ENCODE assay signal across 23 cellular contexts in the genomic region with DNA sequence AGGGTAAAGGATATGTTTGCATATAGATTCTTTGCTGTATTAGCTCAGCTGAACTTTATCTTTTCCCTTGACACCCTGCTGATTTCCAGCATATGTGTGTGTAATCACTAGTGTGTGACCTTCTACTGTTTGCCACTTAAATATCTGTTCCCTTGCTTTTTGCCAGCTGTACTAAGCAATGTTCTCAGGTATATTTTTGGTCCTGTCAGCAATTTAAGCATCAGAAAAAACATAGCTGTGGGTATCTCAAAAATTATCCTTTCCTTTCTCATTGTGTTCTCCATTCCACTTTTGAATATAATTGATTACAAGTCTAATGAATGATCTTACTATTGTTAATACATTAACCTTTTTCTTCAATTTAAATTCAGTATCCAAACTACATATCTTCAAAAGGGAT. TPM values are rescaled to one million over a fixed set of nuclear protein-coding genes. Genes with fewer than 3 reads are reported as not detected.
DNase-seq lines count a peak whose midpoint lies in the region; ATAC-seq, FAIRE-seq and TF ChIP-seq lines count a peak whose summit lies in the region.
"Had no signal": no experiment of that assay in that cellular context is flagged by ENCODE, and none has a peak within 500 bp of the region (broad histone marks: within the 10 kb centered on the region; RNA-seq: fewer than 3 reads in every experiment).

No MANE protein-coding gene starts in this region.

- no peak for TF ChIP-seq POLR2A in A549 (IDR thresholded peaks at IDR 0.05; ENCODE audit: low read length)
- no peak for TF ChIP-seq POLR2A in K562 (conservative IDR thresholded peaks at IDR 0.05)

- H2AFZ ChIP-seq in K562 (ENCODE audit: low read depth, low read length): no peak overlapping the region

- no peaks in the 10 kb centered on the region for H3K9me3 ChIP-seq in A549
- no peaks in the 10 kb centered on the region for H3K9me3 ChIP-seq in K562 (replicated peaks; ENCODE audit: control insufficient read depth, insufficient read depth, low read depth, low read length)

- no TSS peak for BruUV-seq in K562 (replicated peaks; lab: Mats Ljungman, UMichigan)

- no peak overlapping the region for H3K9ac ChIP-seq in K562 (ENCODE audit: insufficient read depth in 1 of 2, low read depth in 2 of 2, low read length in 2 of 2)

- TF ChIP-seq EP300 in A549 (IDR thresholded peaks at IDR 0.05) (no peak), K562 (IDR thresholded peaks at IDR 0.05; ENCODE audit: low read length) (no peak)

- no peak for FAIRE-seq in A549 (lab: Jason Lieb, UNC)
- no peak for FAIRE-seq in K562 (lab: Jason Lieb, UNC)
- FAIRE-seq: GM18507, RCC 7860 had no signal

- H3K27ac ChIP-seq in A549 (no peak overlapping the region), K562 (ENCODE audit: extremely low read depth, low read depth, low read length) (no peak overlapping the region)
- H3K27ac ChIP-seq: 22Rv1, SK-N-MC had no signal

- CTCF ChIA-PET in A549 (lab: Yijun Ruan, JAX) (no interaction called here), K562 (lab: Yijun Ruan, JAX; ENCODE audit: low intra/inter-chr PET ratio) (no interaction called here)

- no peak overlapping the region for H3K4me2 ChIP-seq in A549
- H3K4me2 ChIP-seq in K562 (ENCODE audit: insufficient read depth, low read length): no peak overlapping the region

- intact Hi-C loops in K562 (cut with micrococcal nuclease): no loop called here

- no peaks in the 10 kb centered on the region for H3K79me2 ChIP-seq in K562 (ENCODE audit: control insufficient read depth, insufficient read depth, low read length)

- no peaks in the 10 kb centered on the region for H3K27me3 ChIP-seq in K562 (ENCODE audit: control insufficient read depth in 2 of 2, insufficient read depth in 2 of 2, low read length in 2 of 2)

- TF ChIP-seq CTCF in A549 (IDR thresholded peaks at IDR 0.05) (no peak), K562 (IDR thresholded peaks at IDR 0.05 in 2 of 3, conservative IDR thresholded peaks at IDR 0.05 in 1 of 3; ENCODE audit: insufficient read depth in 2 of 3, low read depth in 1 of 3, low read length in 3 of 3) (no peak)

- H3K36me3 ChIP-seq in K562 (ENCODE audit: control insufficient read depth, insufficient read depth, low read length): no peaks in the 10 kb centered on the region

- no peaks in the 10 kb centered on the region for H3K9me1 ChIP-seq in K562 (ENCODE audit: control insufficient read depth, insufficient read depth, low read length)

- POLR2A ChIA-PET in A549 (lab: Yijun Ruan, JAX): no interaction called here
- POLR2A ChIA-PET in K562 (lab: Yijun Ruan, JAX): no interaction called here

- TF ChIP-seq RAD21 in A549 (conservative IDR thresholded peaks at IDR 0.05 in 1 of 2, IDR thresholded peaks at IDR 0.05 in 1 of 2) (no peak), K562 (CRISPR knock-in tag; conservative IDR thresholded peaks at IDR 0.05 in 1 of 2, IDR thresholded peaks at IDR 0.05 in 1 of 2) (no peak)

- DNase-seq in NCI-H1092 treated with DMSO at 0.1 percent for 48 hours (lab: John Stamatoyannopoulos, UW): peak; percentile 11
- no peak for DNase-seq in NCI-H1092 (lab: John Stamatoyannopoulos, UW)
- no peak for DNase-seq in A549 (ENCODE audit: low read depth in 1 of 2, low spot score in 1 of 2)
- peak; percentile 12 for DNase-seq in NCI-H1417 treated with DMSO at 0.1 percent for 48 hours (lab: John Stamatoyannopoulos, UW)
- no peak for DNase-seq in K562 (ENCODE audit: extremely low read depth in 1 of 4, low spot score in 3 of 4)
- no peak for DNase-seq in NCI-H446 treated with DMSO at 0.1 percent for 48 hours (lab: John Stamatoyannopoulos, UW)
- no peak for DNase-seq in hypothalamus (lab: John Stamatoyannopoulos, UW)
- DNase-seq: ACHN, Calu3, GOT3, HCEC 1CT, MV-4-11, NCI-H187 treated with DMSO at 0.1 percent for 48 hours, NCI-H2107, NCI-H526, SIG-M5 had no signal

- H3K4me1 ChIP-seq in A549: no peaks in the 10 kb centered on the region
- no peaks in the 10 kb centered on the region for H3K4me1 ChIP-seq in K562 (replicated peaks in 1 of 2; ENCODE audit: control insufficient read depth in 2 of 2, insufficient read depth in 2 of 2, low read length in 2 of 2)

- no peaks in the 10 kb centered on the region for H4K20me1 ChIP-seq in K562 (replicated peaks; ENCODE audit: control insufficient read depth, insufficient read depth, low read length)

- H3K4me3 ChIP-seq in A549 (no peak overlapping the region), K562 (no peak overlapping the region)
- H3K4me3 ChIP-seq: SK-N-MC had no signal

- ATAC-seq in A549 (no peak), K562 (no peak), GM19328 (IDR thresholded peaks at IDR 0.05; ENCODE audit: unreplicated experiment) (no peak)

- in situ Hi-C loops in K562 (cut with MboI): no loop called here

TF ChIP-seq in A549, 52 proteins besides CTCF, POLR2A, EP300 and RAD21:
- no peak for TF ChIP-seq FOSL2 (IDR thresholded peaks at IDR 0.05)
- TF ChIP-seq FOSL2 (CRISPR knock-in tag; IDR thresholded peaks at IDR 0.05): no peak
- TF ChIP-seq MAFK (IDR thresholded peaks at IDR 0.05; ENCODE audit: partially characterized antibody): peak; percentile 71

TF ChIP-seq in K562, 482 proteins besides CTCF, POLR2A, EP300 and RAD21:
- no peak for TF ChIP-seq ZBTB17 (CRISPR knock-in tag; IDR thresholded peaks at IDR 0.05)
- TF ChIP-seq C11orf30 (IDR thresholded peaks at IDR 0.05; ENCODE audit: low read depth): peak; percentile 16; the same call in 1 of the 2 replicates
- TF ChIP-seq NCOA6 (IDR thresholded peaks at IDR 0.05): no peak
- peak; percentile 57; the same call in 1 of the 2 replicates for TF ChIP-seq ZNF316 (IDR thresholded peaks at IDR 0.05)
- 0 out of 2 replicates have a peak, but pooled peaks have one; percentile 32 for TF ChIP-seq MAFG (tag; conservative IDR thresholded peaks at IDR 0.05)
- no peak for TF ChIP-seq TFAM (CRISPR knock-in tag; conservative IDR thresholded peaks at IDR 0.05)
- TF ChIP-seq ATF3 (IDR thresholded peaks at IDR 0.05): no peak
- TF ChIP-seq ATF3 (CRISPR knock-in tag; conservative IDR thresholded peaks at IDR 0.05): no peak
TF ChIP-seq in K562: peak in this region for 3.

RNA-seq across cellular contexts. Expression of gene CDH10, which starts 59.2 kb away (rescaled TPM):
- 0.58 and 1.0 TPM in 2 replicates for polyA plus RNA-seq in A549 (2011; rRNA removed)
- 0.16 and 0.20 TPM in 2 replicates for polyA plus RNA-seq in A549 (2012; cell fraction: cytosol; rRNA removed)
- 0.18 and 0.49 TPM in 2 replicates for polyA plus RNA-seq in A549 (2012; cell fraction: nucleus; rRNA removed)
- 0.38 to 0.63 TPM (median 0.47 TPM) in 3 replicates for polyA plus RNA-seq in A549 (2017; fragmentation: RNase III; extraction: RNeasy Plus Mini Kit Qiagen cat#74134 plus additional on column Dnase treatment)
- polyA minus RNA-seq in A549 (2011; rRNA and poly(A)+ RNA removed): 0.29 and 0.58 TPM in 2 replicates
- not detected in 2 replicates for total RNA-seq in K562 (2011; cell fraction: chromatin; rRNA removed; ENCODE audit: low replicate concordance)
- total RNA-seq in K562 (2011; cell fraction: nucleolus; rRNA removed): not detected in 2 replicates
- not detected in 2 replicates for total RNA-seq in K562 (2011; cell fraction: nucleoplasm; rRNA removed)
- total RNA-seq in K562 (2014; rRNA removed): not detected in 2 replicates
- total RNA-seq in K562 (2014; rRNA removed; fragmentation: Illumina TruSeq; extraction: Trizol): not detected in 2 replicates
- total RNA-seq in K562 (2015; rRNA removed; fragmentation: Illumina TruSeq; extraction: Trizol): not detected in 2 replicates
- not detected in 2 replicates for total RNA-seq in K562 (2021)
- not detected in 2 replicates for polyA plus RNA-seq in K562 (2011; rRNA removed)
- polyA plus RNA-seq in K562 (2011; cell fraction: cytosol; rRNA removed): not detected in 2 replicates
- polyA plus RNA-seq in K562 (2011; cell fraction: nucleus; rRNA removed): not detected in 2 replicates
- polyA plus RNA-seq in K562 (2012): not detected in 2 replicates
- polyA plus RNA-seq in K562 (2014; fragmentation: Illumina TruSeq; extraction: Trizol): not detected in 2 replicates
- polyA plus RNA-seq in K562 (2014; fragmentation: Nextera tagmentation; extraction: Ambion mirVana): not detected
- polyA plus RNA-seq in K562 (2014; rRNA removed): not detected in 2 replicates
- polyA minus RNA-seq in K562 (2011; rRNA and poly(A)+ RNA removed): not detected in 2 replicates
- polyA minus RNA-seq in K562 (2011; cell fraction: cytosol; rRNA and poly(A)+ RNA removed): not detected in 2 replicates
- 0.33 TPM in 1 of 2 replicates, not detected in the other for polyA minus RNA-seq in K562 (2011; cell fraction: nucleus; rRNA and poly(A)+ RNA removed)
- total RNA-seq: Calu3; LHCN-M2; T-helper 1 cell treated with Interleukin-12 subunit alpha and Interleukin-12 subunit beta and Interleukin-4 antibody, amounts not matched to agents 30 ng/mL and 1 ng/mL, for 36 hours had no signal

Comparison
In these comparisons a context has a peak if more than half of its experiments do, and no peak if none do; other contexts are left out.
1. DNase-seq: peak in NCI-H1092 treated with DMSO at 0.1 percent for 48 hours (single experiment) and NCI-H1417 treated with DMSO at 0.1 percent for 48 hours (single experiment); none in NCI-H1092 (single experiment), A549 (0 of 2), K562 (0 of 4), NCI-H446 treated with DMSO at 0.1 percent for 48 hours (single experiment) and hypothalamus (0 of 51).